18 cellular contexts compared by ENCODE assay signal in the genomic region with DNA sequence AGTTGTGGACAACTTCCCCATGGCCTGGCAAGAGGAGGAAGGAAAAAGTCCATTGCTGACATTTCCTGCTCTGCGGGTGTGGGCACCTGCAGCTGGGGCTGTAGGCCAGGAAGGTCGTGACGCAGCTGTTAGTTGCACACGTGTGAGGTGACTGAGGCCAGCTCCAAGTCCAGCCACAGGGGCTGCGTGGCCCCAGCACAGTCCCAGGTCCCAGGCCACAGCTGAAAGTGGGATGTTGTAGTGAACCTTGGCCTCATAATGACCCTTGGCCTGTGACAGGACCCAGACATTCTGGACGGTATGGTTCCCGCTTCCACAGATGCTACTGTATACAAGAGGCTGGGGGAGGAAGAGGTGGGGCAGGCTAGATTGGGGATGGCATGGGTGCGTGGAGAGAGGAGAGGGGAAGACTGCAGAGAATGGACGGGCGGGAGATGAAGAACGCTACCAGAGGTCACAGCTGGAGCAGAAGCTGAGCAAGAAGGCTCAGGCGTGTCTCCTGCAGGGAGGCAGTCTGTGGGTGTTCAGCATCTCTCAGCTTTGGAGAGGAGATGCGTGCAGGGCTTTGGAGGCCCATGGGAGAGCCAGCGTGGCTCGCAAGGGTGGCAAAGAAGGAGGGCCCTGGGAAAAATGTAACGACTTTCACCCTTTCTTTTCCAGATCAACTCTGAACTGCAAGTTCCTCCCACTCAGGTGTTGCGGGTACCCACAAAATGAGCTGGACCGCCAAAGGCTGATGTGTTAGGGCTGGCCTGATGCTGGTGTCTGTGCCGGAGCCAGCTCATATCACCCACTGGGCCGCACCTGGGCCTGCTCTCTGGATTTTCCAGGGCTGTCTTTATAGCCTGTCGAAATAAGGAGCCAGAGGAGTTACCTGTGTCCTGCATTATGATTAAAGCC. TPM values are rescaled to one million over a fixed set of nuclear protein-coding genes. Genes with fewer than 3 reads are reported as not detected.
A peak's percentile ranks its signal among the peaks of the same experiment; 100 is the strongest.
DNase-seq lines count a peak whose midpoint lies in the region; ATAC-seq and TF ChIP-seq lines count a peak whose summit lies in the region.
"Had no signal": no experiment of that assay in that cellular context is flagged by ENCODE, and none has a peak within 500 bp of the region (broad histone marks: within the 10 kb centered on the region; RNA-seq: fewer than 3 reads in every experiment).

No MANE protein-coding gene starts in this region.

- no peaks in the 10 kb centered on the region for H3K36me3 ChIP-seq in body of pancreas (replicated peaks in 1 of 2; ENCODE audit: insufficient read depth in 1 of 2, low read depth in 2 of 2)
- H3K36me3 ChIP-seq in right lobe of liver: no peaks in the 10 kb centered on the region
- no peaks in the 10 kb centered on the region for H3K36me3 ChIP-seq in testis (ENCODE audit: low read depth, missing control alignments)
- H3K36me3 ChIP-seq: brain microvascular endothelial cell had no signal

- no peaks in the 10 kb centered on the region for H3K4me1 ChIP-seq in body of pancreas
- H3K4me1 ChIP-seq in right lobe of liver: peaks cover 0 to 9% (median 0%) of the 10 kb centered on the region in 4 donors
- no peaks in the 10 kb centered on the region for H3K4me1 ChIP-seq in testis

- TF ChIP-seq POLR2A in body of pancreas (IDR thresholded peaks at IDR 0.05): no peak
- no peak for TF ChIP-seq POLR2A in right lobe of liver (IDR thresholded peaks at IDR 0.05)
- no peak for TF ChIP-seq POLR2A in testis (IDR thresholded peaks at IDR 0.05)

- H3K9me3 ChIP-seq in body of pancreas (no peaks in the 10 kb centered on the region), right lobe of liver (no peaks in the 10 kb centered on the region), testis (no peaks in the 10 kb centered on the region)

- peak; percentile 29 for ATAC-seq in body of pancreas
- peak; percentile 54 to 70 (median 58) for ATAC-seq in right lobe of liver
- no peak for ATAC-seq in HG02642 (IDR thresholded peaks at IDR 0.05; ENCODE audit: poor library complexity, unreplicated experiment)
- ATAC-seq: naive thymus-derived CD8-positive, alpha-beta T cell had no signal

- peak; percentile 54 for DNase-seq in NCI-H146 (lab: John Stamatoyannopoulos, UW)
- no peak for DNase-seq in NCI-H146 treated with DMSO at 0.1 percent for 48 hours (lab: John Stamatoyannopoulos, UW; ENCODE audit: unreplicated experiment)
- DNase-seq in body of pancreas: peak in 3 of 4 donors; percentile 29 to 58 (median 48)
- peak; percentile 59 to 73 (median 59) for DNase-seq in right lobe of liver
- DNase-seq in testis: peak; percentile 16
- DNase-seq in activated CD4-positive, alpha-beta T cell treated with anti-CD3 and anti-CD28 coated beads, Interleukin-2, amount 50 U/mL, for 1 hour: no peak
- DNase-seq in NCI-H82 (lab: John Stamatoyannopoulos, UW): no peak
- DNase-seq: 8988T; activated CD4-positive, alpha-beta memory T cell treated with anti-CD3 and anti-CD28 coated beads for 36 hours; brain microvascular endothelial cell; NCI-H1105 treated with DMSO at 0.1 percent for 48 hours; NCI-H524 had no signal

- TF ChIP-seq CTCF in body of pancreas (IDR thresholded peaks at IDR 0.05): no peak
- TF ChIP-seq CTCF in right lobe of liver (IDR thresholded peaks at IDR 0.05): no peak
- no peak for TF ChIP-seq CTCF in testis (IDR thresholded peaks at IDR 0.05)

- H3K27me3 ChIP-seq in body of pancreas (no peaks in the 10 kb centered on the region), right lobe of liver (no peaks in the 10 kb centered on the region), testis (no peaks in the 10 kb centered on the region)
- H3K27me3 ChIP-seq: brain microvascular endothelial cell had no signal

- intact Hi-C loops in body of pancreas (cut with DNase I) (no loop called here), right lobe of liver (cut with DNase I) (no loop called here), testis (cut with DNase I; ENCODE audit: low total_unique reads) (no loop called here)

- H3K27ac ChIP-seq in body of pancreas: no peak overlapping the region
- H3K27ac ChIP-seq in right lobe of liver: peak overlapping the region in 1 of 3 donors; percentile 43
- no peak overlapping the region for H3K27ac ChIP-seq in testis
- H3K27ac ChIP-seq: brain microvascular endothelial cell, RWPE1 had no signal

- WGBS in body of pancreas, 2 donors: 77 to 82% methylated on average over 17 to 19 of the region's 21 CpGs
- WGBS in right lobe of liver (ENCODE audit: insufficient coverage, low coverage, low lambda C conversion rate, missing lambda C conversion rate): 59% methylated on average over 5 of the region's 21 CpGs
- WGBS in testis, 2 donors: 89 to 90% methylated on average over 19 to 20 of the region's 21 CpGs

- H3K4me3 ChIP-seq in body of pancreas: no peak overlapping the region
- no peak overlapping the region for H3K4me3 ChIP-seq in right lobe of liver
- no peak overlapping the region for H3K4me3 ChIP-seq in testis

RNA-seq across cellular contexts. Expression of a gene that starts 21.9 kb away (rescaled TPM):
- total RNA-seq in body of pancreas: under 1 TPM in 1 of 2 donors, not detected in 1; 0.26 TPM
- total RNA-seq in right lobe of liver: under 1 TPM in 2 of 6 experiments, not detected in 4; 0.06 to 0.12 TPM
- total RNA-seq in testis: 1 to 10 TPM; 1.7 to 2.2 TPM
- polyA plus RNA-seq in testis (ENCODE audit: insufficient read depth, low read depth, low replicate concordance): 1.6 TPM
- total RNA-seq: kidney epithelial cell had no signal

RNA-seq across cellular contexts. Expression of a gene that starts 54.3 kb away (rescaled TPM):
- total RNA-seq in body of pancreas (not detected), right lobe of liver (under 1 TPM in 2 of 6 experiments, not detected in 4; 0.31 TPM), testis (10 to 100 TPM in 1 of 2 donors, 1 to 10 TPM in 1; 8.8 to 18.7 TPM)
- polyA plus RNA-seq in testis (ENCODE audit: insufficient read depth, low read depth, low replicate concordance): 67.3 TPM
- total RNA-seq: activated CD4-positive, alpha-beta memory T cell treated with anti-CD3 and anti-CD28 coated beads for 36 hours; glomerular endothelial cell; naive thymus-derived CD8-positive, alpha-beta T cell; subcutaneous adipose tissue had no signal
- polyA plus RNA-seq: naive thymus-derived CD8-positive, alpha-beta T cell had no signal

Comparison
In these comparisons a context has a peak if more than half of its experiments do, and no peak if none do; other contexts are left out.
1. DNase-seq: peak in NCI-H146 (single experiment), body of pancreas (3 of 4), right lobe of liver (3 of 3) and testis (single experiment); none in NCI-H146 treated with DMSO at 0.1 percent for 48 hours (single experiment), activated CD4-positive, alpha-beta T cell treated with anti-CD3 and anti-CD28 coated beads, Interleukin-2, amount 50 U/mL, for 1 hour (single experiment) and NCI-H82 (single experiment).
2. RNA of a gene that starts 54.3 kb away (total RNA-seq): 8.8 to 18.7 TPM in testis; not detected in body of pancreas and 0.31 TPM in right lobe of liver; every median in the first group is over 4 times any median in the second.